Comparison of ENCODE assay signal across 8 cellular contexts in genomic region chr12:112130461-112130998, GRCh38. TPM values are rescaled to one million over a fixed set of nuclear protein-coding genes. Genes with fewer than 3 reads are reported as not detected.
DNase-seq lines count a peak whose midpoint lies in the region; ATAC-seq and TF ChIP-seq lines count a peak whose summit lies in the region.

No MANE protein-coding gene starts in this region.

- peak; percentile 34 for ATAC-seq in HG03469 (IDR thresholded peaks at IDR 0.05; ENCODE audit: unreplicated experiment)
- ATAC-seq in activated naive CD4-positive, alpha-beta T cell treated with anti-CD3 and anti-CD28 coated beads, Interleukin-2, amount 50 U/mL, for 72 hours, result peak; percentile 60 to 75

- H3K27ac Mint-ChIP-seq in activated T-cell treated with anti-CD3 and anti-CD28 coated beads, Interleukin-2, amount 50 U/mL, for 24 hours, result peak overlapping the region; percentile 93
- peak overlapping the region; percentile 87 to 98 for H3K27ac Mint-ChIP-seq in activated naive CD4-positive, alpha-beta T cell treated with anti-CD3 and anti-CD28 coated beads, Interleukin-2, amount 50 U/mL, for 72 hours

- POLR2A ChIA-PET in RWPE1 (lab: Yijun Ruan, JAX; ENCODE audit: low non-redundant PET), result no interaction called here

- H3K27me3 Mint-ChIP-seq in activated T-cell treated with anti-CD3 and anti-CD28 coated beads, Interleukin-2, amount 50 U/mL, for 24 hours, result no peaks in the 10 kb centered on the region

- TF ChIP-seq CTCF in RWPE1 (conservative IDR thresholded peaks at IDR 0.05; ENCODE audit: low read depth), result no peak

- peak overlapping the region; percentile 65 for H3K4me3 Mint-ChIP-seq in activated T-cell treated with anti-CD3 and anti-CD28 coated beads, Interleukin-2, amount 50 U/mL, for 24 hours

- CTCF ChIA-PET in RWPE1 (lab: Yijun Ruan, JAX), result interaction anchor here (0.9 kb wide), 1 partner anchor 18 kb away, joined by 3 read pairs; no protein-coding TSS in a partner anchor

- H3K9me3 Mint-ChIP-seq in activated T-cell treated with anti-CD3 and anti-CD28 coated beads, Interleukin-2, amount 50 U/mL, for 24 hours, result no peaks in the 10 kb centered on the region
- no peaks in the 10 kb centered on the region for H3K9me3 Mint-ChIP-seq in activated naive CD4-positive, alpha-beta T cell treated with anti-CD3 and anti-CD28 coated beads, Interleukin-2, amount 50 U/mL, for 72 hours

- peaks cover 62% of the 10 kb centered on the region for H3K4me1 Mint-ChIP-seq in activated T-cell treated with anti-CD3 and anti-CD28 coated beads, Interleukin-2, amount 50 U/mL, for 24 hours (ENCODE audit: low read depth)

- peaks cover 54% of the 10 kb centered on the region for H3K36me3 Mint-ChIP-seq in activated T-cell treated with anti-CD3 and anti-CD28 coated beads, Interleukin-2, amount 50 U/mL, for 24 hours (ENCODE audit: low read depth)
- peaks cover 18 to 30% of the 10 kb centered on the region in 2 donors for H3K36me3 Mint-ChIP-seq in activated naive CD4-positive, alpha-beta T cell treated with anti-CD3 and anti-CD28 coated beads, Interleukin-2, amount 50 U/mL, for 72 hours

- no peak for DNase-seq in activated T-cell treated with anti-CD3 and anti-CD28 coated beads, Interleukin-2, amount 50 U/mL, for 24 hours
- DNase-seq in activated T-cell treated with anti-CD3 and anti-CD28 coated beads for 4 hours, result no peak
- DNase-seq in activated naive CD4-positive, alpha-beta T cell treated with anti-CD3 and anti-CD28 coated beads, Interleukin-2, amount 50 U/mL, for 72 hours (ENCODE audit: low spot score in 2 of 2), result no peak
- DNase-seq in medulla oblongata (ENCODE audit: extremely low spot score), result peak; percentile 63
- DNase-seq in Ammon's horn (ENCODE audit: low spot score), result no peak
- DNase-seq in putamen (ENCODE audit: low spot score), result no peak
- no peak for DNase-seq in RWPE1 (ENCODE audit: low spot score)

- no peak overlapping the region for H3K27ac ChIP-seq in RWPE1

RNA-seq across cellular contexts. Expression of gene TRAFD1, which starts 5.2 kb away (rescaled TPM):
- 10 to 100 TPM; 59.6 to 74.3 TPM for total RNA-seq in activated naive CD4-positive, alpha-beta T cell treated with anti-CD3 and anti-CD28 coated beads, Interleukin-2, amount 50 U/mL, for 72 hours

RNA-seq across cellular contexts. Expression of gene NAA25, which starts 21.9 kb away (rescaled TPM):
- total RNA-seq in activated naive CD4-positive, alpha-beta T cell treated with anti-CD3 and anti-CD28 coated beads, Interleukin-2, amount 50 U/mL, for 72 hours, result 10 to 100 TPM; 61.2 to 63.5 TPM
